Comparison of ENCODE assay signal across 24 cellular contexts in genomic region chr2:39673018-39673417, GRCh38. TPM values are rescaled to one million over a fixed set of nuclear protein-coding genes. Genes with fewer than 3 reads are reported as not detected.
"Had no signal": no experiment of that assay in that cellular context is flagged by ENCODE, and none has a peak within 500 bp of the region (broad histone marks: within the 10 kb centered on the region; RNA-seq: fewer than 3 reads in every experiment).

No MANE protein-coding gene starts in this region.

- H2AFZ ChIP-seq: hepatocyte had no signal

- H3K9me3 Mint-ChIP-seq: dendritic cell treated with granulocyte-macrophage colony-stimulating factor and Interleukin-4, amounts not matched to agents 40 ng/mL and 50 ng/mL, for 4 days; effector memory CD8-positive, alpha-beta T cell had no signal

- H3K9me3 ChIP-seq: colonic mucosa, esophagus squamous epithelium, gastrocnemius medialis had no signal

- H3K4me2 ChIP-seq: hepatocyte had no signal

- H3K27ac ChIP-seq: colonic mucosa, coronary artery, epithelial cell of prostate, esophagus squamous epithelium, foreskin keratinocyte, gastrocnemius medialis, heart left ventricle, heart right ventricle, hepatocyte had no signal

- H3K4me1 Mint-ChIP-seq: endodermal cell had no signal

- H3K79me2 ChIP-seq: hepatocyte had no signal

- H3K4me3 ChIP-seq: colonic mucosa, coronary artery, esophagus squamous epithelium, gastrocnemius medialis, heart left ventricle, heart right ventricle, hepatocyte had no signal

- H3K4me3 Mint-ChIP-seq: dendritic cell treated with granulocyte-macrophage colony-stimulating factor and Interleukin-4, amounts not matched to agents 40 ng/mL and 50 ng/mL, for 4 days; effector memory CD8-positive, alpha-beta T cell; endodermal cell had no signal

- DNase-seq: colonic mucosa; cortex of kidney; dermis blood vessel endothelial cell; effector CD4-positive, alpha-beta T cell; effector CD8-positive, alpha-beta T cell; effector memory CD4-positive, alpha-beta T cell; effector memory CD8-positive, alpha-beta T cell; endodermal cell; erythroblast; esophagus squamous epithelium; foreskin fibroblast; foreskin keratinocyte; foreskin melanocyte; gastrocnemius medialis; glutamatergic neuron; head of caudate nucleus; heart left ventricle; heart right ventricle had no signal

- ATAC-seq: effector memory CD8-positive, alpha-beta T cell; esophagus mucosa; foreskin keratinocyte; gastrocnemius medialis; heart left ventricle; heart right ventricle had no signal

- H3K27ac Mint-ChIP-seq: dendritic cell treated with granulocyte-macrophage colony-stimulating factor and Interleukin-4, amounts not matched to agents 40 ng/mL and 50 ng/mL, for 4 days; effector memory CD8-positive, alpha-beta T cell; endodermal cell had no signal

- H3K4me1 ChIP-seq: colonic mucosa, esophagus squamous epithelium, foreskin keratinocyte, gastrocnemius medialis, heart left ventricle had no signal

- H3K36me3 ChIP-seq: colonic mucosa, esophagus squamous epithelium, gastrocnemius medialis, heart left ventricle, heart right ventricle had no signal

RNA-seq across cellular contexts. Expression of gene TMEM178A, which starts 7.3 kb away (rescaled TPM):
- total RNA-seq: dermis blood vessel endothelial cell, dermis microvascular lymphatic vessel endothelial cell, foreskin keratinocyte had no signal
